In genomic region chr1:221487781-221488520, GRCh38 we compare ENCODE assay signal across 12 cellular contexts.
DNase-seq lines count a peak whose midpoint lies in the region; ATAC-seq lines count a peak whose summit lies in the region.
"Had no signal": no experiment of that assay in that cellular context is flagged by ENCODE, and none has a peak within 500 bp of the region (broad histone marks: within the 10 kb centered on the region; RNA-seq: fewer than 3 reads in every experiment).

No MANE protein-coding gene starts in this region.

- peak; percentile 61 for DNase-seq in DMS79 treated with DMSO at 0.1 percent for 48 hours (lab: John Stamatoyannopoulos, UW)
- DNase-seq in NCI-H69 (lab: John Stamatoyannopoulos, UW), result peak; percentile 11
- DNase-seq in epidermal melanocyte (ENCODE audit: insufficient read length, low spot score), result peak; percentile 18
- DNase-seq in renal cortical epithelial cell (ENCODE audit: low read depth), result peak; percentile 97
- no peak for DNase-seq in NK-92 treated with Interleukin-12 subunit alpha and Interleukin-12 subunit beta, amount 100 ng/mL, for 24 hours (lab: John Stamatoyannopoulos, UW)
- no peak for DNase-seq in NCI-H82 (lab: John Stamatoyannopoulos, UW)
- DNase-seq: activated CD4-positive, alpha-beta T cell treated with anti-CD3 and anti-CD28 coated beads, Interleukin-2, amount 50 U/mL, for 48 hours; endodermal cell; naive B cell; NCI-H2227 treated with DMSO at 0.1 percent for 48 hours had no signal

- ATAC-seq in HG03378 (IDR thresholded peaks at IDR 0.05; ENCODE audit: unreplicated experiment), result no peak
- ATAC-seq: activated naive CD4-positive, alpha-beta T cell treated with anti-CD3 and anti-CD28 coated beads, Interleukin-2, amount 50 U/mL, for 72 hours had no signal

Comparison
In these comparisons a context has a peak if more than half of its experiments do, and no peak if none do; other contexts are left out.
1. DNase-seq: peak in DMS79 treated with DMSO at 0.1 percent for 48 hours (single experiment), NCI-H69 (single experiment), epidermal melanocyte (single experiment) and renal cortical epithelial cell (single experiment); none in NK-92 treated with Interleukin-12 subunit alpha and Interleukin-12 subunit beta, amount 100 ng/mL, for 24 hours (single experiment) and NCI-H82 (single experiment).